In the genomic region with DNA sequence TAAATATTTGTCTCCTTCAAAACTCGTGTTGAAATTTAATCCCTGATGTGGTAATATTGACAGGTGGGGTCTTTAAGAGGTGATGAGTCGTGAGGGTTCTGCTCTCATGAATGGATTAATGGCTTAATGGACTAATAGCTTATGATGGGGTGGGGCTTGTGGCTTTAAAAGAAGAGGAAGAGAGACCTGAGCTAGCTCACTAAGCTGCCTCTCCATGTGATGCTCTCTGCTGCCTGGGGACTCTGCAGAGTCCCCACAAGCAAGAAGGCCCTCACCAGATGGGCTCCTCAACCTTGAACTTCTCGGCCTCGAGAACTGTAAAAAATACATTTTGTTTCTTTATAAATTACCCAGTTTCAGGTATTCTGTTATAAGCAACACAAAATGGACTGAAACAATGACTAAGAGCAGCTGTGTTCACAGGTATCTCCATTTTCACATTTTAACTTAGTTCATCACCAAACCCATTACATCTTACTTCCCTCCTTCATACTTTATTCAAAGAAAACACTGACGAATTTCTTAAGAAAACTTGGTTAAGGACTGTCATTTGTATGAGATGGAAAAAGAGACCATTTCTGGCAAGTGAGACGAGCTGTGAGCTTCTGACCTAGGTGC, we compare ENCODE assay signal across 12 cellular contexts. TPM values are rescaled to one million over a fixed set of nuclear protein-coding genes. Genes with fewer than 3 reads are reported as not detected.
DNase-seq lines count a peak whose midpoint lies in the region; ATAC-seq and TF ChIP-seq lines count a peak whose summit lies in the region.
"Had no signal": no experiment of that assay in that cellular context is flagged by ENCODE, and none has a peak within 500 bp of the region (broad histone marks: within the 10 kb centered on the region; RNA-seq: fewer than 3 reads in every experiment).

No MANE protein-coding gene starts in this region.

- no peak for TF ChIP-seq POLR2A in NB4 (IDR thresholded peaks at IDR 0.05; ENCODE audit: extremely low read depth, insufficient read length)

- H2BK120ac ChIP-seq in mesenchymal stem cell (ENCODE audit: low read depth, low read length): no peak overlapping the region

- H2BK15ac ChIP-seq in mesenchymal stem cell (ENCODE audit: low read depth, poor library complexity, severe bottlenecking): no peak overlapping the region

- no peak overlapping the region for H3K23ac ChIP-seq in mesenchymal stem cell (ENCODE audit: low read length in 2 of 2)

- peak overlapping the region; percentile 43 for H3K27ac Mint-ChIP-seq in T-helper 2 cell treated with Interferon-gamma antibody and Interleukin-4, amounts not matched to agents 5 μg/mL and 100 μg/mL, for 36 hours
- H3K27ac Mint-ChIP-seq in immature natural killer cell: no peak overlapping the region
- no peak overlapping the region for H3K27ac Mint-ChIP-seq in CD4-positive, alpha-beta T cell

- no peaks in the 10 kb centered on the region for H3K9me3 Mint-ChIP-seq in T-helper 2 cell treated with Interferon-gamma antibody and Interleukin-4, amounts not matched to agents 5 μg/mL and 100 μg/mL, for 36 hours
- no peaks in the 10 kb centered on the region for H3K9me3 Mint-ChIP-seq in immature natural killer cell
- no peaks in the 10 kb centered on the region for H3K9me3 Mint-ChIP-seq in CD4-positive, alpha-beta T cell

- peak; percentile 63 for ATAC-seq in GM19463 (IDR thresholded peaks at IDR 0.05; ENCODE audit: unreplicated experiment)
- ATAC-seq in CD4-positive, alpha-beta T cell (ENCODE audit: poor library complexity): no peak

- H3K36me3 Mint-ChIP-seq in T-helper 2 cell treated with Interferon-gamma antibody and Interleukin-4, amounts not matched to agents 5 μg/mL and 100 μg/mL, for 36 hours (ENCODE audit: low read depth): no peaks in the 10 kb centered on the region
- H3K36me3 Mint-ChIP-seq in immature natural killer cell: no peaks in the 10 kb centered on the region
- H3K36me3 Mint-ChIP-seq in CD4-positive, alpha-beta T cell (ENCODE audit: low read depth): no peaks in the 10 kb centered on the region

- no peak overlapping the region for H2BK12ac ChIP-seq in mesenchymal stem cell (ENCODE audit: low read length in 2 of 2)

- no peak overlapping the region for H4K91ac ChIP-seq in mesenchymal stem cell (ENCODE audit: low read length)

- H3K18ac ChIP-seq in mesenchymal stem cell (ENCODE audit: low read depth in 1 of 2, low read length in 2 of 2): no peak overlapping the region

- no peaks in the 10 kb centered on the region for H3K27me3 Mint-ChIP-seq in T-helper 2 cell treated with Interferon-gamma antibody and Interleukin-4, amounts not matched to agents 5 μg/mL and 100 μg/mL, for 36 hours (ENCODE audit: low read depth)
- no peaks in the 10 kb centered on the region for H3K27me3 Mint-ChIP-seq in immature natural killer cell (ENCODE audit: low read depth in 3 of 3)
- H3K27me3 Mint-ChIP-seq in CD4-positive, alpha-beta T cell: peaks cover 4% of the 10 kb centered on the region

- H2AFZ ChIP-seq in mesenchymal stem cell (ENCODE audit: low read depth, low read length): no peak overlapping the region

- H3K27me3 ChIP-seq in mesenchymal stem cell (ENCODE audit: control insufficient read depth in 1 of 2, insufficient read depth in 1 of 2, low read length in 2 of 2): peaks cover 0 to 4% of the 10 kb centered on the region in 2 experiments
- H3K27me3 ChIP-seq in CD4-positive, alpha-beta T cell (ENCODE audit: control insufficient read depth, insufficient read depth, low read length): no peaks in the 10 kb centered on the region
- H3K27me3 ChIP-seq: adrenal gland had no signal

- DNase-seq in T-helper 2 cell treated with Interferon-gamma antibody and Interleukin-4, amounts not matched to agents 5 μg/mL and 100 μg/mL, for 36 hours (ENCODE audit: low spot score): no peak
- no peak for DNase-seq in T-helper 2 cell
- peak; percentile 32 for DNase-seq in NB4 (ENCODE audit: low read depth)
- DNase-seq in mesenchymal stem cell: no peak
- no peak for DNase-seq in immature natural killer cell
- DNase-seq in occipital lobe (lab: John Stamatoyannopoulos, UW): no peak
- DNase-seq in CD4-positive, alpha-beta T cell: no peak
- DNase-seq: cortex of kidney; DMS79; stimulated activated CD8-positive, alpha-beta memory T cell treated with anti-CD3 and anti-CD28 coated beads, Interleukin-4, amount 100 ng/mL, for 48 hours had no signal

- no peaks in the 10 kb centered on the region for H3K79me1 ChIP-seq in mesenchymal stem cell (replicated peaks; ENCODE audit: low read length, poor library complexity, severe bottlenecking)

- no peaks in the 10 kb centered on the region for H3K36me3 ChIP-seq in mesenchymal stem cell (ENCODE audit: control insufficient read depth in 1 of 2, insufficient read depth in 2 of 2, low read depth in 1 of 2, low read length in 2 of 2)
- H3K36me3 ChIP-seq: adrenal gland had no signal

- H3K4me3 ChIP-seq in NB4 (ENCODE audit: low read depth, low read length): no peak overlapping the region
- no peak overlapping the region for H3K4me3 ChIP-seq in mesenchymal stem cell (ENCODE audit: insufficient read depth in 1 of 2, low read depth in 1 of 2, low read length in 2 of 2)
- H3K4me3 ChIP-seq: adrenal gland had no signal

- no peak overlapping the region for H2BK5ac ChIP-seq in mesenchymal stem cell (ENCODE audit: low read depth, low read length, poor library complexity, severe bottlenecking)

- H3K4me3 Mint-ChIP-seq in T-helper 2 cell treated with Interferon-gamma antibody and Interleukin-4, amounts not matched to agents 5 μg/mL and 100 μg/mL, for 36 hours: peak overlapping the region; percentile 24
- no peak overlapping the region for H3K4me3 Mint-ChIP-seq in immature natural killer cell
- no peak overlapping the region for H3K4me3 Mint-ChIP-seq in CD4-positive, alpha-beta T cell

- H3K4me2 ChIP-seq in mesenchymal stem cell (ENCODE audit: low read length, poor library complexity, severe bottlenecking): no peak overlapping the region

- H2AK5ac ChIP-seq in mesenchymal stem cell (ENCODE audit: low read length, severe bottlenecking): no peak overlapping the region

- no peaks in the 10 kb centered on the region for H3K4me1 ChIP-seq in mesenchymal stem cell (ENCODE audit: control insufficient read depth, insufficient read depth, low read depth, low read length)
- H3K4me1 ChIP-seq: adrenal gland had no signal

- intact Hi-C loops in CD4-positive, alpha-beta T cell (cut with DNase I, micrococcal nuclease): loop anchor here (2.0 to 5.0 kb wide), 2 partner anchors 1126 kb away; no protein-coding TSS in a partner anchor

- no peak overlapping the region for H3K27ac ChIP-seq in mesenchymal stem cell (ENCODE audit: low read length, poor library complexity, severe bottlenecking)
- H3K27ac ChIP-seq in CD4-positive, alpha-beta T cell (ENCODE audit: low read depth, low read length): no peak overlapping the region
- H3K27ac ChIP-seq: adrenal gland had no signal

- no peak for TF ChIP-seq CTCF in NB4 (IDR thresholded peaks at IDR 0.05; ENCODE audit: low read depth, low read length)
- no peak for TF ChIP-seq CTCF in CD4-positive, alpha-beta T cell (IDR thresholded peaks at IDR 0.05)

- POLR2A ChIA-PET in CD4-positive, alpha-beta T cell (lab: Charles Lee): interaction anchor here (1.6 kb wide), 1 partner anchor 12 kb away, joined by 3 read pairs; a partner anchor contains a TSS

- no peak overlapping the region for H3K4ac ChIP-seq in mesenchymal stem cell (ENCODE audit: low read depth in 1 of 2, low read length in 2 of 2)

- H3K4me1 Mint-ChIP-seq in T-helper 2 cell treated with Interferon-gamma antibody and Interleukin-4, amounts not matched to agents 5 μg/mL and 100 μg/mL, for 36 hours (ENCODE audit: low read depth): peaks cover 43% of the 10 kb centered on the region
- H3K4me1 Mint-ChIP-seq in immature natural killer cell: peaks cover 15 to 17% of the 10 kb centered on the region in 2 donors
- no peaks in the 10 kb centered on the region for H3K4me1 Mint-ChIP-seq in CD4-positive, alpha-beta T cell (ENCODE audit: low read depth)

- no peaks in the 10 kb centered on the region for H3K9me3 ChIP-seq in mesenchymal stem cell (ENCODE audit: control insufficient read depth, low read length)
- no peaks in the 10 kb centered on the region for H3K9me3 ChIP-seq in CD4-positive, alpha-beta T cell (ENCODE audit: control insufficient read depth, low read length)
- H3K9me3 ChIP-seq: adrenal gland had no signal

- WGBS in mesenchymal stem cell: 50% methylated on average over 2 of the region's 6 CpGs

- H3K9ac ChIP-seq in mesenchymal stem cell (ENCODE audit: low read length): peak overlapping the region; percentile 13

- no peak overlapping the region for H3K14ac ChIP-seq in mesenchymal stem cell (ENCODE audit: low read length in 2 of 2)

- CTCF ChIA-PET in CD4-positive, alpha-beta T cell (lab: Charles Lee): interaction anchor here (0.7 to 2.2 kb wide), 6 partner anchors 12 to 885 kb away, joined by 3 to 17 read pairs (median 4); a partner anchor contains a TSS

- no peak overlapping the region for H4K8ac ChIP-seq in mesenchymal stem cell (ENCODE audit: low read length)

RNA-seq across cellular contexts. Expression of a gene that starts 12.1 kb away (rescaled TPM):
- 0.08 TPM for polyA plus RNA-seq in mesenchymal stem cell (2013, experiment 1 of 2)
- polyA plus RNA-seq in mesenchymal stem cell (2013, experiment 2 of 2): 0.18 TPM
- polyA plus RNA-seq in immature natural killer cell: 1 to 10 TPM in 1 of 3 donors, under 1 TPM in 2; 0.28 to 1.1 (median 0.34) TPM
- 23.4 TPM for total RNA-seq in occipital lobe
- total RNA-seq in CD4-positive, alpha-beta T cell: under 1 TPM; 0.36 to 0.74 TPM

Comparison
In these comparisons a context has a peak if more than half of its experiments do, and no peak if none do; other contexts are left out.
1. RNA of a gene that starts 12.1 kb away (total RNA-seq): 23.4 TPM in occipital lobe (single experiment); 0.36 to 0.74 TPM in CD4-positive, alpha-beta T cell; every median in the first group is over 10 times any median in the second.